ENCODE assay signal across 8 cellular contexts in the genomic region with DNA sequence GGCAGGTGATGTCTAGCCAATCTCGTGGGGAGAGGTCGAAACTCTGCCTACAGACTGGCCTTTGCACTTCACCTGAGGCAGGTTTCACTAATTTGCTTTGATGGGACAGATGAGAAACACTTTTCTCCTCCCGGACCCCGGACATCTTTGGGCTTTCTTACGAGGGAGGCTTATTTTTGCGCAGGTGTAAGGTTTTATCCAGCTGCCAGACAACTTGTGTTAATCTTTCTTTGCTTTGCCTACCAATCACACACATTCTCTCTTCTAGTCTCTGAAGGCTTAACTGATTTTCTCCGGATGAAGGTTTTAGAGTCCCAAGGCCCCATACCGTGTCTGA. TPM values are rescaled to one million over a fixed set of nuclear protein-coding genes. Genes with fewer than 3 reads are reported as not detected.
DNase-seq lines count a peak whose midpoint lies in the region; ATAC-seq and TF ChIP-seq lines count a peak whose summit lies in the region.

No MANE protein-coding gene starts in this region.

- H3K9me3 Mint-ChIP-seq in activated naive CD4-positive, alpha-beta T cell treated with anti-CD3 and anti-CD28 coated beads for 36 hours: peaks cover under 1% of the 10 kb centered on the region
- H3K9me3 Mint-ChIP-seq in activated naive CD4-positive, alpha-beta T cell treated with anti-CD3 and anti-CD28 coated beads, Interleukin-2, amount 50 U/mL, for 72 hours: peaks cover 0 to 3% of the 10 kb centered on the region in 2 donors

- peaks cover 1% of the 10 kb centered on the region for H3K36me3 Mint-ChIP-seq in activated naive CD4-positive, alpha-beta T cell treated with anti-CD3 and anti-CD28 coated beads for 36 hours (ENCODE audit: low read depth)
- peaks cover 0 to under 1% of the 10 kb centered on the region in 2 donors for H3K36me3 Mint-ChIP-seq in activated naive CD4-positive, alpha-beta T cell treated with anti-CD3 and anti-CD28 coated beads, Interleukin-2, amount 50 U/mL, for 72 hours

- H3K27me3 ChIP-seq in kidney epithelial cell (ENCODE audit: control insufficient read depth, insufficient read depth, low read length) (peaks cover 3% of the 10 kb centered on the region), thoracic aorta (replicated peaks; ENCODE audit: insufficient read depth) (no peaks in the 10 kb centered on the region)

- peak overlapping the region; percentile 54 for H3K4me3 ChIP-seq in kidney epithelial cell (ENCODE audit: low read depth, low read length)
- peak overlapping the region; percentile 76 for H3K4me3 ChIP-seq in thoracic aorta

- peak overlapping the region; percentile 89 for H3K4me3 Mint-ChIP-seq in activated naive CD4-positive, alpha-beta T cell treated with anti-CD3 and anti-CD28 coated beads for 36 hours

- H3K4me1 ChIP-seq in thoracic aorta (ENCODE audit: control insufficient read depth in 1 of 2, low read depth in 2 of 2): no peaks in the 10 kb centered on the region

- intact Hi-C loops in activated naive CD4-positive, alpha-beta T cell treated with anti-CD3 and anti-CD28 coated beads for 36 hours (cut with micrococcal nuclease): loop anchor here (5.0 kb wide), 1 partner anchor 71 kb away; no protein-coding TSS in a partner anchor

- H3K27me3 Mint-ChIP-seq in activated naive CD4-positive, alpha-beta T cell treated with anti-CD3 and anti-CD28 coated beads for 36 hours (ENCODE audit: low read depth): no peaks in the 10 kb centered on the region

- no peak overlapping the region for H3K27ac ChIP-seq in thoracic aorta

- TF ChIP-seq CTCF in kidney epithelial cell (IDR thresholded peaks at IDR 0.05; ENCODE audit: insufficient read depth, low read length, poor library complexity, severe bottlenecking): no peak
- no peak for TF ChIP-seq CTCF in thoracic aorta (IDR thresholded peaks at IDR 0.05)

- CTCF ChIA-PET in activated naive CD4-positive, alpha-beta T cell treated with anti-CD3 and anti-CD28 coated beads for 36 hours (lab: Charles Lee): interaction anchor here (0.6 to 1.3 kb wide), 3 partner anchors 29 to 310 kb away, joined by 3 to 4 read pairs (median 4); no protein-coding TSS in a partner anchor

- H3K36me3 ChIP-seq in kidney epithelial cell (ENCODE audit: control insufficient read depth, insufficient read depth, low read length): no peaks in the 10 kb centered on the region
- no peaks in the 10 kb centered on the region for H3K36me3 ChIP-seq in thoracic aorta

- H3K4me1 Mint-ChIP-seq in activated naive CD4-positive, alpha-beta T cell treated with anti-CD3 and anti-CD28 coated beads for 36 hours (ENCODE audit: low read depth): peaks cover 58% of the 10 kb centered on the region

- peak overlapping the region; percentile 96 for H3K27ac Mint-ChIP-seq in activated naive CD4-positive, alpha-beta T cell treated with anti-CD3 and anti-CD28 coated beads for 36 hours
- H3K27ac Mint-ChIP-seq in activated naive CD4-positive, alpha-beta T cell treated with anti-CD3 and anti-CD28 coated beads, Interleukin-2, amount 50 U/mL, for 72 hours: peak overlapping the region; percentile 89 to 95

- ATAC-seq in activated naive CD4-positive, alpha-beta T cell treated with anti-CD3 and anti-CD28 coated beads, Interleukin-2, amount 50 U/mL, for 72 hours: peak in 1 of 2 donors; percentile 12
- ATAC-seq in thoracic aorta (ENCODE audit: insufficient number of reproducible peaks, low FRiP score, low read depth) (no peak), HG02852 (IDR thresholded peaks at IDR 0.05; ENCODE audit: unreplicated experiment) (no peak)

- no peaks in the 10 kb centered on the region for H3K9me3 ChIP-seq in thoracic aorta

- no peak for DNase-seq in activated naive CD4-positive, alpha-beta T cell treated with anti-CD3 and anti-CD28 coated beads for 36 hours
- DNase-seq in activated naive CD4-positive, alpha-beta T cell (lab: John Stamatoyannopoulos, UW): no peak
- DNase-seq in activated naive CD4-positive, alpha-beta T cell treated with anti-CD3 and anti-CD28 coated beads, Interleukin-2, amount 50 U/mL, for 72 hours (ENCODE audit: low spot score in 2 of 2): no peak
- no peak for DNase-seq in kidney epithelial cell (ENCODE audit: low read depth)
- DNase-seq in thoracic aorta (ENCODE audit: low spot score): no peak
- DNase-seq in midbrain (lab: John Stamatoyannopoulos, UW): no peak
- no peak for DNase-seq in DMS114 treated with DMSO at 0.1 percent for 48 hours (lab: John Stamatoyannopoulos, UW; ENCODE audit: unreplicated experiment)

RNA-seq across cellular contexts. Expression of a gene that starts 0.4 kb away (rescaled TPM):
- 10 to 100 TPM; 41.4 to 43.7 TPM for total RNA-seq in activated naive CD4-positive, alpha-beta T cell treated with anti-CD3 and anti-CD28 coated beads for 36 hours
- total RNA-seq in activated naive CD4-positive, alpha-beta T cell treated with anti-CD3 and anti-CD28 coated beads, Interleukin-2, amount 50 U/mL, for 72 hours: 10 to 100 TPM; 49.4 to 59.9 TPM
- 8.4 and 15.1 TPM in 2 replicates for total RNA-seq in kidney epithelial cell
- 10 to 100 TPM; 20.8 to 23.1 TPM for total RNA-seq in thoracic aorta
